Comparison of ENCODE assay signal across 1 cellular context in the genomic region with DNA sequence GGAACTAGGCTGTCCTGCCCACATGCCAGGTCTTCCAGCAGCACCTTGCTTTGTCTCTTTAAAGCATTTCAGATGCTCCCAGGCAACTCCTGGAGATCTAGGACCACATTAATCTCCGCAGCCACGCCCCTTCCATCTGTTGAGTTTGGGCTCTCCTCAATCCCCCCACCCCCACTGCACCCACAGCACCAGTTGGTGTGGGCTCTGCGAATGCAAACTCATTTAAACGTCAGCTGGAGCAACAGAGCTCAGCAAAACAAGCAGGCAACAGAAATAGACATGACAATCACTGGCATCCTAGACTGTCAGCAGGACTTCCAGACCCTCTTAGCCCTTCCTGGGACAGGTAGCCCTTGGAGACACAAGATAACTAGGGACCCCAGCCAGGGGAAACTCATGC.
TF ChIP-seq lines count a peak whose summit lies in the region.

No MANE protein-coding gene starts in this region.

TF ChIP-seq in H1, 55 proteins besides CTCF, POLR2A, EP300 and RAD21:
- TF ChIP-seq PHF8 (conservative IDR thresholded peaks at IDR 0.05; ENCODE audit: low read depth, low read length) (no peak), CREB1 (IDR thresholded peaks at IDR 0.05) (no peak), ASH2L (IDR thresholded peaks at IDR 0.05; ENCODE audit: low read length) (no peak), CBX5 (IDR thresholded peaks at IDR 0.05; ENCODE audit: low read depth, low read length) (no peak), RBBP5 (IDR thresholded peaks at IDR 0.05; ENCODE audit: borderline replicate concordance, low read depth, low read length) (no peak), SIN3A (conservative IDR thresholded peaks at IDR 0.05 in 1 of 2, IDR thresholded peaks at IDR 0.05 in 1 of 2; ENCODE audit: low read depth in 1 of 2, low read length in 2 of 2) (no peak), POU5F1 (IDR thresholded peaks at IDR 0.05; ENCODE audit: low read depth, low read length) (no peak), POLR2AphosphoS5 (IDR thresholded peaks at IDR 0.05; ENCODE audit: low read depth, low read length) (no peak), SP1 (IDR thresholded peaks at IDR 0.05; ENCODE audit: low read depth, low read length) (no peak), CHD2 (IDR thresholded peaks at IDR 0.05; ENCODE audit: low read length) (no peak), SUZ12 (IDR thresholded peaks at IDR 0.05; ENCODE audit: low read length) (no peak), MAX (IDR thresholded peaks at IDR 0.05) (no peak), YY1 (IDR thresholded peaks at IDR 0.05; ENCODE audit: low read depth, low read length) (no peak), BACH1 (IDR thresholded peaks at IDR 0.05; ENCODE audit: low read length) (no peak)
- TF ChIP-seq, protein P1, sequence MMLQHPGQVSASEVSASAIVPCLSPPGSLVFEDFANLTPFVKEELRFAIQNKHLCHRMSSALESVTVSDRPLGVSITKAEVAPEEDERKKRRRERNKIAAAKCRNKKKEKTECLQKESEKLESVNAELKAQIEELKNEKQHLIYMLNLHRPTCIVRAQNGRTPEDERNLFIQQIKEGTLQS (IDR thresholded peaks at IDR 0.05; ENCODE audit: insufficient read depth, low read depth, low read length) = no peak
